In genomic region chrX:149931355-149931754, GRCh38 we compare ENCODE assay signal across 4 cellular contexts. TPM values are rescaled to one million over a fixed set of nuclear protein-coding genes. Genes with fewer than 3 reads are reported as not detected.
"Had no signal": no experiment of that assay in that cellular context is flagged by ENCODE, and none has a peak within 500 bp of the region (broad histone marks: within the 10 kb centered on the region; RNA-seq: fewer than 3 reads in every experiment).

No MANE protein-coding gene starts in this region.

RNA-seq across cellular contexts. Expression of gene HSFX4, which starts 2.0 kb away (rescaled TPM):
- total RNA-seq: GM23248, H9, HT-29, IMR-90 had no signal
- polyA plus RNA-seq: GM23248, IMR-90 had no signal

RNA-seq across cellular contexts. Expression of gene MAGEA8, which starts 50.4 kb away (rescaled TPM):
- total RNA-seq: GM23248, H9, HT-29, IMR-90 had no signal
- polyA plus RNA-seq: GM23248, IMR-90 had no signal
